Comparison of ENCODE assay signal across 15 cellular contexts in genomic region chr14:104555621-104556255, GRCh38. TPM values are rescaled to one million over a fixed set of nuclear protein-coding genes. Genes with fewer than 3 reads are reported as not detected.
"Had no signal": no experiment of that assay in that cellular context is flagged by ENCODE, and none has a peak within 500 bp of the region (broad histone marks: within the 10 kb centered on the region; RNA-seq: fewer than 3 reads in every experiment).

No MANE protein-coding gene starts in this region.

- H3K9me3 Mint-ChIP-seq: activated CD4-positive, alpha-beta memory T cell treated with anti-CD3 and anti-CD28 coated beads, Interleukin-2, amount 10 ng/mL, durations not matched to agents 7 days and 5 days; activated T-helper 1 cell treated with anti-CD3 and anti-CD28 coated beads, Interleukin-12 subunit alpha, Interleukin-12 subunit beta, Interleukin-2, Interleukin-4 antibody, amounts not matched to agents 30 ng/mL and 10 ng/mL and 1 ng/mL, durations not matched to agents 14 hours and 24 hours and 36 hours; nephron progenitor cell had no signal

- H3K27ac Mint-ChIP-seq: activated CD4-positive, alpha-beta memory T cell treated with anti-CD3 and anti-CD28 coated beads, Interleukin-2, amount 10 ng/mL, durations not matched to agents 7 days and 5 days; activated T-helper 1 cell treated with anti-CD3 and anti-CD28 coated beads, Interleukin-12 subunit alpha, Interleukin-12 subunit beta, Interleukin-2, Interleukin-4 antibody, amounts not matched to agents 30 ng/mL and 10 ng/mL and 1 ng/mL, durations not matched to agents 14 hours and 24 hours and 36 hours; nephron progenitor cell had no signal

- H3K27me3 ChIP-seq: hepatocyte, ovary had no signal

- H3K4me3 Mint-ChIP-seq: activated CD4-positive, alpha-beta memory T cell treated with anti-CD3 and anti-CD28 coated beads, Interleukin-2, amount 10 ng/mL, durations not matched to agents 7 days and 5 days; activated T-helper 1 cell treated with anti-CD3 and anti-CD28 coated beads, Interleukin-12 subunit alpha, Interleukin-12 subunit beta, Interleukin-2, Interleukin-4 antibody, amounts not matched to agents 30 ng/mL and 10 ng/mL and 1 ng/mL, durations not matched to agents 14 hours and 24 hours and 36 hours; nephron progenitor cell had no signal

- H3K4me3 ChIP-seq: gastrocnemius medialis, hepatocyte, ovary, smooth muscle cell, tibial artery had no signal

- H3K4me1 Mint-ChIP-seq: activated CD4-positive, alpha-beta memory T cell treated with anti-CD3 and anti-CD28 coated beads, Interleukin-2, amount 10 ng/mL, durations not matched to agents 7 days and 5 days had no signal

- H3K9me3 ChIP-seq: gastrocnemius medialis, ovary, tibial artery had no signal

- ATAC-seq: gastrocnemius medialis had no signal

- H3K36me3 ChIP-seq: gastrocnemius medialis, ovary, tibial artery had no signal

- H3K27ac ChIP-seq: epithelial cell of prostate, gastrocnemius medialis, hepatocyte, ovary, tibial artery had no signal

- H3K27me3 Mint-ChIP-seq: activated CD4-positive, alpha-beta memory T cell treated with anti-CD3 and anti-CD28 coated beads, Interleukin-2, amount 10 ng/mL, durations not matched to agents 7 days and 5 days had no signal

- DNase-seq: activated CD4-positive, alpha-beta memory T cell treated with anti-CD3 and anti-CD28 coated beads, Interleukin-2, amount 10 ng/mL, durations not matched to agents 7 days and 5 days; activated naive CD4-positive, alpha-beta T cell; central memory CD4-positive, alpha-beta T cell; effector memory CD4-positive, alpha-beta T cell; gastrocnemius medialis; nephron progenitor cell; T-helper 9 cell had no signal

- H3K4me1 ChIP-seq: gastrocnemius medialis, tibial artery had no signal

RNA-seq across cellular contexts. Expression of gene C14orf180, which starts 23.8 kb away (rescaled TPM):
- total RNA-seq: activated CD4-positive, alpha-beta memory T cell treated with anti-CD3 and anti-CD28 coated beads, Interleukin-2, amount 10 ng/mL, durations not matched to agents 7 days and 5 days; activated T-helper 1 cell treated with anti-CD3 and anti-CD28 coated beads, Interleukin-12 subunit alpha, Interleukin-12 subunit beta, Interleukin-2, Interleukin-4 antibody, amounts not matched to agents 30 ng/mL and 10 ng/mL and 1 ng/mL, durations not matched to agents 14 hours and 24 hours and 36 hours; lung microvascular endothelial cell; SK-MEL-5 had no signal

RNA-seq across cellular contexts. Expression of gene TMEM179, which starts 48.8 kb away (rescaled TPM):
- total RNA-seq: activated CD4-positive, alpha-beta memory T cell treated with anti-CD3 and anti-CD28 coated beads, Interleukin-2, amount 10 ng/mL, durations not matched to agents 7 days and 5 days; gastrocnemius medialis; lung microvascular endothelial cell had no signal
